ENCODE assay signal across 7 cellular contexts in the genomic region with DNA sequence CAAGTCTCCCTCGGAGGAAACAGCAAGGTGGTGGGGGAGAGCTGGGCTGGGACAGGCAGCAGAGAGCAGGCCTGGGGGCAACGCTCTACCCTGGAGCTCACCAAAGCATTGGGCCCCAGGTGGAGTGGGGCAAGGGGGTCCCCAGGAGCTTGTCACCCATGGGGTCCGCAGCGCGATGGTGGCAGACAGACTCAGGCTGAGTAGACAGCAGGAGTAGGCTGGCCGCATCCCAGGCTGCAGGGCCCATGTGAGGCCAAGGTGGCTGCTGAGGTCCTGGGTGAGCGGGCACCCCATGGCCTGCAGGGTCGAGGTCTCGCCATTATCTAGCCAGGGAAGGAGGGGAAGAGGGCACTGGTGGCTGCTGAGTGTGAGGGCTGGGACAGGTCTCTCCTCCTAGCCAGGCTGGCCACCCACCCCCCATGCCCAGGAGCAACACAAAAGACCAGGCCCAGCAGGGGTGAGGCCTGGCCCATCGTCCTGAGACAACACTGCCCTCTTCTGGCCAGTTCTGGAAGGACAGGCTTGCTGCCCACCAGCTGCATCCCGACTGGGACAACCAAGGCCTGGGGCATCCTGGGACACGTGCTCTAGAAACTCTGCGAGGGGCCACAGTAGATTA. TPM values are rescaled to one million over a fixed set of nuclear protein-coding genes. Genes with fewer than 3 reads are reported as not detected.
DNase-seq lines count a peak whose midpoint lies in the region; TF ChIP-seq lines count a peak whose summit lies in the region.

No MANE protein-coding gene starts in this region.

- intact Hi-C loops in ascending aorta (cut with DNase I) = loop anchor here (1.0 to 10.0 kb wide), 2 partner anchors 171 to 262 kb away; no protein-coding TSS in a partner anchor

- DNase-seq in GM12865 (ENCODE audit: low read depth) (peak; percentile 63), MG63 (peak; percentile 56), T-helper 22 cell (ENCODE audit: low read depth) (peak; percentile 18), ascending aorta (ENCODE audit: low spot score in 2 of 2) (peak in 1 of 2 donors; percentile 81), hepatic stellate cell (ENCODE audit: low spot score) (peak; percentile 91), NCI-H524 treated with DMSO at 0.1 percent for 48 hours (lab: John Stamatoyannopoulos, UW) (no peak)
- DNase-seq in stimulated activated CD4-positive, alpha-beta T cell treated with anti-CD3 and anti-CD28 coated beads, Interleukin-12 subunit alpha, Interleukin-12 subunit beta, amount 100 ng/mL, for 4 hours = peak; percentile 79

- peak; percentile 91 for TF ChIP-seq CTCF in GM12865 (IDR thresholded peaks at IDR 0.05; ENCODE audit: insufficient read depth, low read depth, low read length, missing control alignments)
- peak; percentile 88 to 96 (median 94) for TF ChIP-seq CTCF in ascending aorta (IDR thresholded peaks at IDR 0.05)

- H3K9me3 ChIP-seq in MG63 = no peaks in the 10 kb centered on the region
- no peaks in the 10 kb centered on the region for H3K9me3 ChIP-seq in ascending aorta

- H3K27ac ChIP-seq in ascending aorta = no peak overlapping the region

- H3K4me1 ChIP-seq in ascending aorta = no peaks in the 10 kb centered on the region

- H3K4me3 ChIP-seq in GM12865 (ENCODE audit: low read depth, low read length) (no peak overlapping the region), MG63 (no peak overlapping the region), ascending aorta (no peak overlapping the region)

- no peaks in the 10 kb centered on the region for H3K36me3 ChIP-seq in MG63
- peaks cover under 1 to 16% of the 10 kb centered on the region in 2 donors for H3K36me3 ChIP-seq in ascending aorta

- H3K27me3 ChIP-seq in MG63 (no peaks in the 10 kb centered on the region), ascending aorta (no peaks in the 10 kb centered on the region)

RNA-seq across cellular contexts. Expression of a gene that starts 33.1 kb away (rescaled TPM):
- 21.2 and 42.1 TPM in 2 replicates for total RNA-seq in MG63 (2014; rRNA removed; shearing (Covaris generic); ENCODE audit: low replicate concordance)
- 21.9 TPM for total RNA-seq in ascending aorta
